In genomic region chr4:122658818-122659295, GRCh38 we compare ENCODE assay signal across 1 cellular context.
TF ChIP-seq lines count a peak whose summit lies in the region.

No MANE protein-coding gene starts in this region.

TF ChIP-seq in WTC11, 78 proteins besides CTCF, POLR2A, EP300 and RAD21 (continued from another document):
- TF ChIP-seq ZNF512 (CRISPR knock-in tag; IDR thresholded peaks at IDR 0.05; ENCODE audit: borderline replicate concordance): no peak
- TF ChIP-seq OVOL2 (CRISPR knock-in tag; IDR thresholded peaks at IDR 0.05; ENCODE audit: borderline replicate concordance): no peak
- no peak for TF ChIP-seq STAT6 (CRISPR knock-in tag; conservative IDR thresholded peaks at IDR 0.05; ENCODE audit: low read depth)
- no peak for TF ChIP-seq ERG (CRISPR knock-in tag; IDR thresholded peaks at IDR 0.05)
